Comparison of ENCODE assay signal across 10 cellular contexts in the genomic region with DNA sequence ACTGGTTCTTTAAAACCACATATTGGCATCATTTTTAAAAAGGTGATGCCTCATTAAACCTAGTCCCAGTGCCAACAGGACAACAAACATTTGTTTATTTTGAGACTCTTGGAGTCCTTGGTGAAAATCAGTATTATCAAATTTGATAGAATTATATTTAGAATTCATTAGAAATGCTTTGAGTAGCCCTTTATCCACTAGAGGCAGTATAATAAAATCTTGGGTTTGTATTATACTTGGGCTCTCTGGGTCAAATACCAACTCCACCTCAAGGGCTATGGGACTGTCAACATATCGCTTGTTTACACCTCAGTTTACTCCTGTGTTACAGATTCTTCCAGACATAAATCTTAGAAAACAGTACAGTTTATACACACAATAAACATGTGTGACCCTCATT.
DNase-seq lines count a peak whose midpoint lies in the region; ATAC-seq and TF ChIP-seq lines count a peak whose summit lies in the region.
"Had no signal": no experiment of that assay in that cellular context is flagged by ENCODE, and none has a peak within 500 bp of the region (broad histone marks: within the 10 kb centered on the region; RNA-seq: fewer than 3 reads in every experiment).

No MANE protein-coding gene starts in this region.

- no peaks in the 10 kb centered on the region for H3K36me3 Mint-ChIP-seq in endothelial cell (ENCODE audit: low read depth, unreplicated experiment)
- H3K36me3 Mint-ChIP-seq in activated CD8-positive, alpha-beta memory T cell treated with anti-CD3 and anti-CD28 coated beads, Interleukin-2, amount 10 ng/mL, durations not matched to agents 7 days and 5 days: no peaks in the 10 kb centered on the region
- no peaks in the 10 kb centered on the region for H3K36me3 Mint-ChIP-seq in CD4-positive, alpha-beta memory T cell

- H3K9me3 ChIP-seq in left ventricle myocardium inferior (replicated peaks) (no peaks in the 10 kb centered on the region), right cardiac atrium (ENCODE audit: control insufficient read depth, low read length) (no peaks in the 10 kb centered on the region), gastroesophageal sphincter (no peaks in the 10 kb centered on the region)
- H3K9me3 ChIP-seq in CD4-positive, alpha-beta memory T cell (ENCODE audit: control insufficient read depth in 1 of 2, low read length in 2 of 2): no peaks in the 10 kb centered on the region

- DNase-seq in left ventricle myocardium inferior (no peak), right cardiac atrium (no peak), endothelial cell (ENCODE audit: low spot score) (no peak), hippocampal formation (lab: John Stamatoyannopoulos, UW) (no peak)
- no peak for DNase-seq in activated CD8-positive, alpha-beta memory T cell treated with anti-CD3 and anti-CD28 coated beads, Interleukin-2, amount 10 ng/mL, durations not matched to agents 7 days and 5 days
- no peak for DNase-seq in CD4-positive, alpha-beta memory T cell
- DNase-seq: activated T-cell treated with anti-CD3 and anti-CD28 coated beads, Interleukin-2, amount 50 U/mL, for 48 hours had no signal

- H3K27me3 ChIP-seq in left ventricle myocardium inferior (ENCODE audit: low read depth) (no peaks in the 10 kb centered on the region), right cardiac atrium (ENCODE audit: control insufficient read depth, insufficient read depth) (no peaks in the 10 kb centered on the region), gastroesophageal sphincter (peaks cover 12% of the 10 kb centered on the region)
- H3K27me3 ChIP-seq in CD4-positive, alpha-beta memory T cell (ENCODE audit: insufficient read depth, low read length): no peaks in the 10 kb centered on the region

- H3K9me3 Mint-ChIP-seq in endothelial cell (ENCODE audit: unreplicated experiment): no peaks in the 10 kb centered on the region
- no peaks in the 10 kb centered on the region for H3K9me3 Mint-ChIP-seq in activated CD8-positive, alpha-beta memory T cell treated with anti-CD3 and anti-CD28 coated beads, Interleukin-2, amount 10 ng/mL, durations not matched to agents 7 days and 5 days (ENCODE audit: low read depth)
- H3K9me3 Mint-ChIP-seq in CD4-positive, alpha-beta memory T cell: no peaks in the 10 kb centered on the region
- H3K9me3 Mint-ChIP-seq: IgD-negative memory B cell had no signal

- H3K4me3 ChIP-seq in left ventricle myocardium inferior (no peak overlapping the region), right cardiac atrium (ENCODE audit: low read length) (no peak overlapping the region), gastroesophageal sphincter (no peak overlapping the region)
- H3K4me3 ChIP-seq in CD4-positive, alpha-beta memory T cell (ENCODE audit: low read length in 2 of 2): no peak overlapping the region

- WGBS in right cardiac atrium: 79% methylated on average over 1 of the region's 1 CpG
- 83 to 88% methylated on average over 1 of the region's 1 CpG for WGBS in gastroesophageal sphincter (ENCODE audit: low coverage in 1 of 2), 2 donors

- H3K27me3 Mint-ChIP-seq in endothelial cell (ENCODE audit: unreplicated experiment): no peaks in the 10 kb centered on the region
- H3K27me3 Mint-ChIP-seq in activated CD8-positive, alpha-beta memory T cell treated with anti-CD3 and anti-CD28 coated beads, Interleukin-2, amount 10 ng/mL, durations not matched to agents 7 days and 5 days: no peaks in the 10 kb centered on the region
- H3K27me3 Mint-ChIP-seq in CD4-positive, alpha-beta memory T cell: peaks cover 0 to 1% of the 10 kb centered on the region in 2 donors

- no peaks in the 10 kb centered on the region for H3K36me3 ChIP-seq in left ventricle myocardium inferior
- no peaks in the 10 kb centered on the region for H3K36me3 ChIP-seq in gastroesophageal sphincter
- H3K36me3 ChIP-seq in CD4-positive, alpha-beta memory T cell (ENCODE audit: insufficient read depth, low read length): no peaks in the 10 kb centered on the region

- TF ChIP-seq CTCF in left ventricle myocardium inferior (IDR thresholded peaks at IDR 0.05; ENCODE audit: borderline replicate concordance): peak; percentile 38
- TF ChIP-seq CTCF in LNCAP (IDR thresholded peaks at IDR 0.05): peak; percentile 46; the same call in 1 of the 2 replicates
- TF ChIP-seq CTCF in endothelial cell (IDR thresholded peaks at IDR 0.05; ENCODE audit: unreplicated experiment): peak; percentile 44
- no peak for TF ChIP-seq CTCF in gastroesophageal sphincter (IDR thresholded peaks at IDR 0.05)

- ATAC-seq in right cardiac atrium (no peak), gastroesophageal sphincter (no peak)
- ATAC-seq in activated CD8-positive, alpha-beta memory T cell treated with anti-CD3 and anti-CD28 coated beads, Interleukin-2, amount 10 ng/mL, durations not matched to agents 7 days and 5 days: no peak

- no peak for TF ChIP-seq EP300 in gastroesophageal sphincter (IDR thresholded peaks at IDR 0.05)

- no peaks in the 10 kb centered on the region for H3K4me1 Mint-ChIP-seq in endothelial cell (ENCODE audit: unreplicated experiment)
- H3K4me1 Mint-ChIP-seq in activated CD8-positive, alpha-beta memory T cell treated with anti-CD3 and anti-CD28 coated beads, Interleukin-2, amount 10 ng/mL, durations not matched to agents 7 days and 5 days: no peaks in the 10 kb centered on the region
- H3K4me1 Mint-ChIP-seq in CD4-positive, alpha-beta memory T cell: no peaks in the 10 kb centered on the region

- CTCF ChIA-PET in activated CD8-positive, alpha-beta memory T cell treated with anti-CD3 and anti-CD28 coated beads, Interleukin-2, amount 10 ng/mL, durations not matched to agents 7 days and 5 days (lab: Charles Lee): no interaction called here
- CTCF ChIA-PET in CD4-positive, alpha-beta memory T cell (lab: Charles Lee; ENCODE audit: partially characterized antibody): no interaction called here

- intact Hi-C loops in left ventricle myocardium inferior (cut with micrococcal nuclease): loop anchor here (5.0 to 10.0 kb wide), 2 partner anchors 833 to 1045 kb away; partner anchors contain the start of gene NPY1R
- intact Hi-C loops in right cardiac atrium (cut with DNase I): loop anchor here in 3 of 4 donors (5.0 to 10.0 kb wide), 3 partner anchors 833 to 1045 kb away; partner anchors contain the start of gene NPY1R (in 2 of the 3)
- intact Hi-C loops in CD4-positive, alpha-beta memory T cell (cut with micrococcal nuclease): no loop called here

- no peak for TF ChIP-seq POLR2A in gastroesophageal sphincter (IDR thresholded peaks at IDR 0.05)

- H3K4me3 Mint-ChIP-seq in endothelial cell (ENCODE audit: unreplicated experiment): no peak overlapping the region
- no peak overlapping the region for H3K4me3 Mint-ChIP-seq in activated CD8-positive, alpha-beta memory T cell treated with anti-CD3 and anti-CD28 coated beads, Interleukin-2, amount 10 ng/mL, durations not matched to agents 7 days and 5 days
- H3K4me3 Mint-ChIP-seq in CD4-positive, alpha-beta memory T cell: no peak overlapping the region
- H3K4me3 Mint-ChIP-seq: IgD-negative memory B cell had no signal

- H3K27ac Mint-ChIP-seq in endothelial cell (ENCODE audit: unreplicated experiment): no peak overlapping the region
- H3K27ac Mint-ChIP-seq in activated CD8-positive, alpha-beta memory T cell treated with anti-CD3 and anti-CD28 coated beads, Interleukin-2, amount 10 ng/mL, durations not matched to agents 7 days and 5 days: no peak overlapping the region
- no peak overlapping the region for H3K27ac Mint-ChIP-seq in CD4-positive, alpha-beta memory T cell
- H3K27ac Mint-ChIP-seq: IgD-negative memory B cell had no signal

- H3K27ac ChIP-seq in left ventricle myocardium inferior (replicated peaks) (no peak overlapping the region), right cardiac atrium (ENCODE audit: low read length) (no peak overlapping the region), gastroesophageal sphincter (no peak overlapping the region)
- H3K27ac ChIP-seq in CD4-positive, alpha-beta memory T cell (ENCODE audit: low read depth, low read length): no peak overlapping the region

- H3K4me1 ChIP-seq in left ventricle myocardium inferior: no peaks in the 10 kb centered on the region
- H3K4me1 ChIP-seq in right cardiac atrium (ENCODE audit: control insufficient read depth, insufficient read depth, low read length): no peaks in the 10 kb centered on the region
- no peaks in the 10 kb centered on the region for H3K4me1 ChIP-seq in gastroesophageal sphincter
- H3K4me1 ChIP-seq in CD4-positive, alpha-beta memory T cell (ENCODE audit: insufficient read depth, low read length): no peaks in the 10 kb centered on the region

- POLR2A ChIA-PET in CD4-positive, alpha-beta memory T cell (lab: Charles Lee; ENCODE audit: partially characterized antibody): no interaction called here

Comparison
In these comparisons a context has a peak if more than half of its experiments do, and no peak if none do; other contexts are left out.
1. CTCF ChIP-seq: peak in left ventricle myocardium inferior (single experiment), LNCAP (single experiment) and endothelial cell (single experiment); none in gastroesophageal sphincter (0 of 4).